ENCODE assay signal across 8 cellular contexts in the genomic region with DNA sequence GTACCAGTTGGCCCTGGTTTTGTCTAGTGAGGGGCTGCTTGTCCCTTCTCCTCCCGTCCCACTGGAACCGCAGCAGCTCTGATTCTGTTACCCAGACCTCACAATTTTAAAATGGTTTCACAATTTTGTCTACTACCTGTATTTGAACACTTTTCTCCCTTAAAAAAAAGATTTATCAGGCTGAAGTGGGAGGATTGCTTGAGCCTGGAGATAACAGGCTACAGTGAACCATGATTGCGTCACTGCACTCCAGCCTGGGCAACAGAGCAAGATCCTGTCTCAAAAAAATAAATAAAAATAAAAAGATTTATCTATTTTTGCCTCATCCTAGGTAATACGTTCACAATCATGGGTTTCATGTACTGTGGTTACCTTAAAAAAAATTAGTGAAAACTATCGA. TPM values are rescaled to one million over a fixed set of nuclear protein-coding genes. Genes with fewer than 3 reads are reported as not detected.
A peak's percentile ranks its signal among the peaks of the same experiment; 100 is the strongest.
DNase-seq lines count a peak whose midpoint lies in the region; ATAC-seq and TF ChIP-seq lines count a peak whose summit lies in the region.

No MANE protein-coding gene starts in this region.

- H3K27me3 ChIP-seq in kidney epithelial cell (ENCODE audit: control insufficient read depth, insufficient read depth, low read length): no peaks in the 10 kb centered on the region
- H3K27me3 ChIP-seq in testis: no peaks in the 10 kb centered on the region

- no peak for DNase-seq in activated CD4-positive, alpha-beta T cell treated with anti-CD3 and anti-CD28 coated beads, Interleukin-2, amount 10 ng/mL, durations not matched to agents 24 days and 14 days
- DNase-seq in activated CD4-positive, alpha-beta T cell treated with anti-CD3 and anti-CD28 coated beads, Interleukin-2, amount 50 U/mL, for 4 hours: no peak
- no peak for DNase-seq in activated naive CD8-positive, alpha-beta T cell treated with anti-CD3 and anti-CD28 coated beads, Interleukin-2, amount 50 U/mL, for 24 hours
- DNase-seq in kidney epithelial cell (ENCODE audit: low read depth) (no peak), testis (no peak), SK-N-DZ (ENCODE audit: low spot score) (no peak)

- H3K9me3 Mint-ChIP-seq in activated CD4-positive, alpha-beta T cell treated with anti-CD3 and anti-CD28 coated beads, Interleukin-2, amount 10 ng/mL, durations not matched to agents 24 days and 14 days: no peaks in the 10 kb centered on the region
- H3K9me3 Mint-ChIP-seq in activated naive CD8-positive, alpha-beta T cell treated with anti-CD3 and anti-CD28 coated beads, Interleukin-2, amount 50 U/mL, for 24 hours: no peaks in the 10 kb centered on the region

- no peak for TF ChIP-seq POLR2A in testis (IDR thresholded peaks at IDR 0.05)

- peak overlapping the region; percentile 93 for H3K27ac Mint-ChIP-seq in activated CD4-positive, alpha-beta T cell treated with anti-CD3 and anti-CD28 coated beads, Interleukin-2, amount 10 ng/mL, durations not matched to agents 24 days and 14 days
- peak overlapping the region; percentile 90 for H3K27ac Mint-ChIP-seq in activated naive CD8-positive, alpha-beta T cell treated with anti-CD3 and anti-CD28 coated beads, Interleukin-2, amount 50 U/mL, for 24 hours

- no peak for ATAC-seq in activated naive CD8-positive, alpha-beta T cell treated with anti-CD3 and anti-CD28 coated beads, Interleukin-2, amount 50 U/mL, for 24 hours
- ATAC-seq in GM18907 (IDR thresholded peaks at IDR 0.05; ENCODE audit: unreplicated experiment): no peak
- ATAC-seq in HG03469 (IDR thresholded peaks at IDR 0.05; ENCODE audit: unreplicated experiment): no peak

- peak overlapping the region; percentile 86 to 87 for H3K27ac ChIP-seq in testis

- H3K36me3 ChIP-seq in kidney epithelial cell (ENCODE audit: control insufficient read depth, insufficient read depth, low read length) (peaks cover 1% of the 10 kb centered on the region), testis (ENCODE audit: low read depth, missing control alignments) (no peaks in the 10 kb centered on the region)

- H3K4me3 Mint-ChIP-seq in activated CD4-positive, alpha-beta T cell treated with anti-CD3 and anti-CD28 coated beads, Interleukin-2, amount 10 ng/mL, durations not matched to agents 24 days and 14 days: peak overlapping the region; percentile 89
- H3K4me3 Mint-ChIP-seq in activated naive CD8-positive, alpha-beta T cell treated with anti-CD3 and anti-CD28 coated beads, Interleukin-2, amount 50 U/mL, for 24 hours: peak overlapping the region; percentile 85

- no peak for TF ChIP-seq CTCF in kidney epithelial cell (IDR thresholded peaks at IDR 0.05; ENCODE audit: insufficient read depth, low read length, poor library complexity, severe bottlenecking)
- TF ChIP-seq CTCF in testis (IDR thresholded peaks at IDR 0.05): no peak

- intact Hi-C loops in activated CD4-positive, alpha-beta T cell treated with anti-CD3 and anti-CD28 coated beads, Interleukin-2, amount 10 ng/mL, durations not matched to agents 24 days and 14 days (cut with micrococcal nuclease): loop anchor here (10.0 kb wide), 1 partner anchor 457 kb away; a partner anchor contains a TSS
- intact Hi-C loops in testis (cut with DNase I; ENCODE audit: low total_unique reads): loop anchor here (10.0 kb wide), 1 partner anchor 113 kb away; no protein-coding TSS in a partner anchor

- peaks cover 14% of the 10 kb centered on the region for H3K4me1 Mint-ChIP-seq in activated CD4-positive, alpha-beta T cell treated with anti-CD3 and anti-CD28 coated beads, Interleukin-2, amount 10 ng/mL, durations not matched to agents 24 days and 14 days
- H3K4me1 Mint-ChIP-seq in activated naive CD8-positive, alpha-beta T cell treated with anti-CD3 and anti-CD28 coated beads, Interleukin-2, amount 50 U/mL, for 24 hours: peaks cover 22% of the 10 kb centered on the region

- H3K36me3 Mint-ChIP-seq in activated CD4-positive, alpha-beta T cell treated with anti-CD3 and anti-CD28 coated beads, Interleukin-2, amount 10 ng/mL, durations not matched to agents 24 days and 14 days (ENCODE audit: low read depth): peaks cover 9% of the 10 kb centered on the region
- H3K36me3 Mint-ChIP-seq in activated naive CD8-positive, alpha-beta T cell treated with anti-CD3 and anti-CD28 coated beads, Interleukin-2, amount 50 U/mL, for 24 hours (ENCODE audit: low read depth): peaks cover 2% of the 10 kb centered on the region

- H3K4me1 ChIP-seq in testis: peaks cover 33% of the 10 kb centered on the region

- 41 to 49% methylated on average over 5 of the region's 5 CpGs for WGBS in testis, 2 donors

- H3K4me3 ChIP-seq in kidney epithelial cell (ENCODE audit: low read depth, low read length) (peak overlapping the region; percentile 81), testis (peak overlapping the region; percentile 75 to 84)

- H3K27me3 Mint-ChIP-seq in activated CD4-positive, alpha-beta T cell treated with anti-CD3 and anti-CD28 coated beads, Interleukin-2, amount 10 ng/mL, durations not matched to agents 24 days and 14 days: no peaks in the 10 kb centered on the region
- H3K27me3 Mint-ChIP-seq in activated naive CD8-positive, alpha-beta T cell treated with anti-CD3 and anti-CD28 coated beads, Interleukin-2, amount 50 U/mL, for 24 hours: no peaks in the 10 kb centered on the region

- H3K9me3 ChIP-seq in testis: no peaks in the 10 kb centered on the region

RNA-seq across cellular contexts. Expression of a gene that starts 1.4 kb away (rescaled TPM):
- 18.5 and 18.9 TPM in 2 replicates for total RNA-seq in activated CD4-positive, alpha-beta T cell treated with anti-CD3 and anti-CD28 coated beads, Interleukin-2, amount 10 ng/mL, durations not matched to agents 24 days and 14 days
- total RNA-seq in kidney epithelial cell (32.9 and 36.4 TPM in 2 replicates), testis (10 to 100 TPM; 36.0 to 48.3 TPM)
- polyA plus RNA-seq in testis (ENCODE audit: insufficient read depth, low read depth, low replicate concordance): 13.8 TPM
- 17.9 and 24.2 TPM in 2 replicates for polyA plus RNA-seq in SK-N-DZ (2014; cell fraction: cytosol; rRNA removed)
- 11.2 and 14.6 TPM in 2 replicates for polyA plus RNA-seq in SK-N-DZ (2014; cell fraction: nucleus; rRNA removed)

RNA-seq across cellular contexts. Expression of a gene that starts 15.1 kb away (rescaled TPM):
- total RNA-seq in activated CD4-positive, alpha-beta T cell treated with anti-CD3 and anti-CD28 coated beads, Interleukin-2, amount 10 ng/mL, durations not matched to agents 24 days and 14 days: 5.5 and 5.9 TPM in 2 replicates
- total RNA-seq in kidney epithelial cell (3.0 and 8.0 TPM in 2 replicates), testis (10 to 100 TPM in 1 of 2 donors, 1 to 10 TPM in 1; 9.4 to 11.1 TPM)
- polyA plus RNA-seq in testis (ENCODE audit: insufficient read depth, low read depth, low replicate concordance): 9.5 TPM
- polyA plus RNA-seq in SK-N-DZ (2014; cell fraction: cytosol; rRNA removed): 0.79 and 1.1 TPM in 2 replicates
- polyA plus RNA-seq in SK-N-DZ (2014; cell fraction: nucleus; rRNA removed): 0.52 and 0.67 TPM in 2 replicates

RNA-seq across cellular contexts. Expression of a gene that starts 23.2 kb away (rescaled TPM):
- total RNA-seq in activated CD4-positive, alpha-beta T cell treated with anti-CD3 and anti-CD28 coated beads, Interleukin-2, amount 10 ng/mL, durations not matched to agents 24 days and 14 days: 0.23 TPM in 1 of 2 replicates, not detected in the other
- total RNA-seq in kidney epithelial cell (0.14 and 0.50 TPM in 2 replicates), testis (1 to 10 TPM; 1.5 to 1.7 TPM)
- polyA plus RNA-seq in testis (ENCODE audit: insufficient read depth, low read depth, low replicate concordance): 1.7 TPM
- polyA plus RNA-seq in SK-N-DZ (2014; cell fraction: cytosol; rRNA removed): 0.38 and 0.67 TPM in 2 replicates
- polyA plus RNA-seq in SK-N-DZ (2014; cell fraction: nucleus; rRNA removed): not detected in 2 replicates

RNA-seq across cellular contexts. Expression of a gene that starts 24.4 kb away (rescaled TPM):
- total RNA-seq in activated CD4-positive, alpha-beta T cell treated with anti-CD3 and anti-CD28 coated beads, Interleukin-2, amount 10 ng/mL, durations not matched to agents 24 days and 14 days: 124 and 131 TPM in 2 replicates
- 32.2 and 52.0 TPM in 2 replicates for total RNA-seq in kidney epithelial cell
- 100 to 1,000 TPM; 123 to 142 TPM for total RNA-seq in testis
- 195 TPM for polyA plus RNA-seq in testis (ENCODE audit: insufficient read depth, low read depth, low replicate concordance)
- 26.2 and 27.7 TPM in 2 replicates for polyA plus RNA-seq in SK-N-DZ (2014; cell fraction: cytosol; rRNA removed)
- polyA plus RNA-seq in SK-N-DZ (2014; cell fraction: nucleus; rRNA removed): 52.1 and 58.3 TPM in 2 replicates

RNA-seq across cellular contexts. Expression of a gene that starts 27.3 kb away (rescaled TPM):
- not detected in 2 replicates for total RNA-seq in activated CD4-positive, alpha-beta T cell treated with anti-CD3 and anti-CD28 coated beads, Interleukin-2, amount 10 ng/mL, durations not matched to agents 24 days and 14 days
- not detected in 2 replicates for total RNA-seq in kidney epithelial cell
- total RNA-seq in testis: 1 to 10 TPM; 4.8 to 5.1 TPM
- polyA plus RNA-seq in testis (ENCODE audit: insufficient read depth, low read depth, low replicate concordance): 4.8 TPM
- not detected in 2 replicates for polyA plus RNA-seq in SK-N-DZ (2014; cell fraction: cytosol; rRNA removed)
- not detected in 2 replicates for polyA plus RNA-seq in SK-N-DZ (2014; cell fraction: nucleus; rRNA removed)
